ENCODE assay signal across 17 cellular contexts in genomic region chr4:147901886-147902285, GRCh38.
"Had no signal": no experiment of that assay in that cellular context is flagged by ENCODE, and none has a peak within 500 bp of the region (broad histone marks: within the 10 kb centered on the region; RNA-seq: fewer than 3 reads in every experiment).

No MANE protein-coding gene starts in this region.

- H3K4me3 ChIP-seq: coronary artery, right atrium auricular region, sigmoid colon, smooth muscle cell, tibial artery, upper lobe of left lung, uterus had no signal

- H3K27me3 ChIP-seq: right atrium auricular region, sigmoid colon, tibial artery, upper lobe of left lung, uterus had no signal

- H3K27ac ChIP-seq: coronary artery, right atrium auricular region, sigmoid colon, tibial artery, upper lobe of left lung, uterus had no signal

- H3K9me3 ChIP-seq: tibial artery, upper lobe of left lung had no signal

- ATAC-seq: naive thymus-derived CD4-positive, alpha-beta T cell; stimulated activated memory B cell treated with anti-CD40 and anti-IgM and Interleukin-4, amounts not matched to agents 10 μg/mL and 1 μg/mL and 100 μg/mL, for 72 hours had no signal

- H3K4me1 ChIP-seq: right atrium auricular region, upper lobe of left lung, uterus had no signal

- DNase-seq: effector CD8-positive, alpha-beta T cell; foreskin melanocyte; head of caudate nucleus; hippocampal formation; kidney glomerular epithelial cell; naive thymus-derived CD4-positive, alpha-beta T cell; nephron progenitor cell; sigmoid colon; stimulated activated CD4-positive, alpha-beta T cell treated with anti-CD3 and anti-CD28 coated beads, Interleukin-4, amount 100 ng/mL, for 1 hour; tibial artery; upper lobe of left lung; uterus had no signal

- H3K36me3 ChIP-seq: right atrium auricular region, uterus had no signal

- H3K4me2 ChIP-seq: smooth muscle cell had no signal

- FAIRE-seq: islet of Langerhans had no signal
